In genomic region chr17:75689441-75689873, GRCh38 we compare ENCODE assay signal across 8 cellular contexts. TPM values are rescaled to one million over a fixed set of nuclear protein-coding genes. Genes with fewer than 3 reads are reported as not detected.
A peak's percentile ranks its signal among the peaks of the same experiment; 100 is the strongest.
DNase-seq lines count a peak whose midpoint lies in the region; ATAC-seq lines count a peak whose summit lies in the region.

No MANE protein-coding gene starts in this region.

- peak overlapping the region; percentile 75 for H3K4me3 Mint-ChIP-seq in natural killer cell treated with Interleukin-12 subunit alpha and Interleukin-12 subunit beta and Interleukin-15 and Interleukin-18, amount 100 ng/mL, for 72 hours

- DNase-seq in EL = peak; percentile 42
- DNase-seq in NAMALWA (ENCODE audit: low spot score) = peak; percentile 85
- peak; percentile 38 to 64 for DNase-seq in activated naive CD4-positive, alpha-beta T cell treated with anti-CD3 and anti-CD28 coated beads, Interleukin-2, amount 50 U/mL, for 72 hours (ENCODE audit: low spot score in 2 of 2)
- DNase-seq in natural killer cell treated with Interleukin-12 subunit alpha and Interleukin-12 subunit beta and Interleukin-15 and Interleukin-18, amount 100 ng/mL, for 72 hours (ENCODE audit: low spot score) = peak; percentile 70
- no peak for DNase-seq in NOMO-1 (lab: John Stamatoyannopoulos, UW; ENCODE audit: unreplicated experiment in 2 of 2)
- no peak for DNase-seq in G401 (ENCODE audit: low spot score)
- no peak for DNase-seq in DMS114 treated with DMSO at 0.1 percent for 48 hours (lab: John Stamatoyannopoulos, UW; ENCODE audit: unreplicated experiment)

- no peaks in the 10 kb centered on the region for H3K27me3 Mint-ChIP-seq in natural killer cell treated with Interleukin-12 subunit alpha and Interleukin-12 subunit beta and Interleukin-15 and Interleukin-18, amount 100 ng/mL, for 72 hours

- peak; percentile 65 to 82 for ATAC-seq in activated naive CD4-positive, alpha-beta T cell treated with anti-CD3 and anti-CD28 coated beads, Interleukin-2, amount 50 U/mL, for 72 hours
- peak in 1 of 2 donors; percentile 37 for ATAC-seq in natural killer cell treated with Interleukin-12 subunit alpha and Interleukin-12 subunit beta and Interleukin-15 and Interleukin-18, amount 100 ng/mL, for 72 hours
- ATAC-seq in GM21786 (IDR thresholded peaks at IDR 0.05; ENCODE audit: unreplicated experiment) = no peak

- in situ Hi-C loops in G401 (cut with HindIII; ENCODE audit: low sequenced_read_pairs) = no loop called here

- no peaks in the 10 kb centered on the region for H3K9me3 Mint-ChIP-seq in activated naive CD4-positive, alpha-beta T cell treated with anti-CD3 and anti-CD28 coated beads, Interleukin-2, amount 50 U/mL, for 72 hours
- no peaks in the 10 kb centered on the region for H3K9me3 Mint-ChIP-seq in natural killer cell treated with Interleukin-12 subunit alpha and Interleukin-12 subunit beta and Interleukin-15 and Interleukin-18, amount 100 ng/mL, for 72 hours

- H3K4me1 Mint-ChIP-seq in natural killer cell treated with Interleukin-12 subunit alpha and Interleukin-12 subunit beta and Interleukin-15 and Interleukin-18, amount 100 ng/mL, for 72 hours (ENCODE audit: low read depth in 2 of 2) = peaks cover 49 to 63% of the 10 kb centered on the region in 2 donors

- H3K36me3 Mint-ChIP-seq in activated naive CD4-positive, alpha-beta T cell treated with anti-CD3 and anti-CD28 coated beads, Interleukin-2, amount 50 U/mL, for 72 hours = peaks cover 0 to 12% of the 10 kb centered on the region in 2 donors
- H3K36me3 Mint-ChIP-seq in natural killer cell treated with Interleukin-12 subunit alpha and Interleukin-12 subunit beta and Interleukin-15 and Interleukin-18, amount 100 ng/mL, for 72 hours = no peaks in the 10 kb centered on the region

- H3K27ac Mint-ChIP-seq in activated naive CD4-positive, alpha-beta T cell treated with anti-CD3 and anti-CD28 coated beads, Interleukin-2, amount 50 U/mL, for 72 hours = peak overlapping the region; percentile 93 to 98
- H3K27ac Mint-ChIP-seq in natural killer cell treated with Interleukin-12 subunit alpha and Interleukin-12 subunit beta and Interleukin-15 and Interleukin-18, amount 100 ng/mL, for 72 hours = peak overlapping the region; percentile 93 to 95

RNA-seq across cellular contexts. Expression of gene SAP30BP, which starts 22.3 kb away (rescaled TPM):
- total RNA-seq in activated naive CD4-positive, alpha-beta T cell treated with anti-CD3 and anti-CD28 coated beads, Interleukin-2, amount 50 U/mL, for 72 hours = 10 to 100 TPM; 76.3 to 78.8 TPM
- 100 to 1,000 TPM; 129 TPM for total RNA-seq in natural killer cell treated with Interleukin-12 subunit alpha and Interleukin-12 subunit beta and Interleukin-15 and Interleukin-18, amount 100 ng/mL, for 72 hours
- total RNA-seq in G401 (2014; rRNA removed; shearing (Covaris generic)) = 94.1 and 162 TPM in 2 replicates

RNA-seq across cellular contexts. Expression of gene RECQL5, which starts 22.5 kb away (rescaled TPM):
- 10 to 100 TPM; 35.1 to 47.4 TPM for total RNA-seq in activated naive CD4-positive, alpha-beta T cell treated with anti-CD3 and anti-CD28 coated beads, Interleukin-2, amount 50 U/mL, for 72 hours
- total RNA-seq in natural killer cell treated with Interleukin-12 subunit alpha and Interleukin-12 subunit beta and Interleukin-15 and Interleukin-18, amount 100 ng/mL, for 72 hours = 10 to 100 TPM; 32.6 to 59.7 TPM
- total RNA-seq in G401 (2014; rRNA removed; shearing (Covaris generic)) = 16.7 and 40.0 TPM in 2 replicates

RNA-seq across cellular contexts. Expression of gene ITGB4, which starts 31.8 kb away (rescaled TPM):
- 1 to 10 TPM in 1 of 2 donors, under 1 TPM in 1; 0.76 to 1.1 TPM for total RNA-seq in activated naive CD4-positive, alpha-beta T cell treated with anti-CD3 and anti-CD28 coated beads, Interleukin-2, amount 50 U/mL, for 72 hours
- under 1 TPM in 1 of 2 donors, not detected in 1; 0.90 TPM for total RNA-seq in natural killer cell treated with Interleukin-12 subunit alpha and Interleukin-12 subunit beta and Interleukin-15 and Interleukin-18, amount 100 ng/mL, for 72 hours
- 0.06 TPM in 1 of 2 replicates, not detected in the other for total RNA-seq in G401 (2014; rRNA removed; shearing (Covaris generic))

RNA-seq across cellular contexts. Expression of gene SMIM5, which starts 56.2 kb away (rescaled TPM):
- total RNA-seq in activated naive CD4-positive, alpha-beta T cell treated with anti-CD3 and anti-CD28 coated beads, Interleukin-2, amount 50 U/mL, for 72 hours = under 1 TPM; 0.06 to 0.32 TPM
- total RNA-seq in natural killer cell treated with Interleukin-12 subunit alpha and Interleukin-12 subunit beta and Interleukin-15 and Interleukin-18, amount 100 ng/mL, for 72 hours = under 1 TPM; 0.29 to 0.36 TPM
- total RNA-seq in G401 (2014; rRNA removed; shearing (Covaris generic)) = not detected in 2 replicates

Comparison
In these comparisons a context has a peak if more than half of its experiments do, and no peak if none do; other contexts are left out.
1. DNase-seq: peak in EL (single experiment), NAMALWA (single experiment), activated naive CD4-positive, alpha-beta T cell treated with anti-CD3 and anti-CD28 coated beads, Interleukin-2, amount 50 U/mL, for 72 hours (2 of 2) and natural killer cell treated with Interleukin-12 subunit alpha and Interleukin-12 subunit beta and Interleukin-15 and Interleukin-18, amount 100 ng/mL, for 72 hours (single experiment); none in NOMO-1 (0 of 2), G401 (single experiment) and DMS114 treated with DMSO at 0.1 percent for 48 hours (single experiment).